12 cellular contexts compared by ENCODE assay signal in genomic region chr13:36674337-36675212, GRCh38. TPM values are rescaled to one million over a fixed set of nuclear protein-coding genes. Genes with fewer than 3 reads are reported as not detected.
DNase-seq lines count a peak whose midpoint lies in the region; ATAC-seq and TF ChIP-seq lines count a peak whose summit lies in the region.
"Had no signal": no experiment of that assay in that cellular context is flagged by ENCODE, and none has a peak within 500 bp of the region (broad histone marks: within the 10 kb centered on the region; RNA-seq: fewer than 3 reads in every experiment).

No MANE protein-coding gene starts in this region.

- DNase-seq in adipocyte (ENCODE audit: low read depth) (no peak), iPS DF 6.9 (ENCODE audit: low read depth, low spot score) (no peak), retinal pigment epithelial cell (ENCODE audit: low read depth) (no peak), SK-N-DZ (ENCODE audit: low spot score) (no peak), HFFc6 (no peak), PC-3 (no peak), sigmoid colon (no peak)
- DNase-seq: activated CD4-positive, alpha-beta memory T cell treated with anti-CD3 and anti-CD28 coated beads, Interleukin-2, amount 10 ng/mL, durations not matched to agents 7 days and 5 days; small intestine had no signal

- H3K4me3 ChIP-seq in HEK293 (ENCODE audit: low read depth, low read length) (peak overlapping the region; percentile 58), adipocyte (ENCODE audit: low read length) (peak overlapping the region; percentile 68), iPS DF 6.9 (ENCODE audit: low read length) (peak overlapping the region; percentile 61; the same call in 1 of the 2 replicates), retinal pigment epithelial cell (ENCODE audit: low read length) (peak overlapping the region; percentile 52), PC-3 (ENCODE audit: low read length) (no peak overlapping the region), sigmoid colon (peak overlapping the region in 2 of 4 donors; percentile 30 to 36)

- no peaks in the 10 kb centered on the region for H3K79me2 ChIP-seq in PC-3 (ENCODE audit: low read length)

- no peaks in the 10 kb centered on the region for H3K9me2 ChIP-seq in PC-3 (replicated peaks; ENCODE audit: low read length)

- no peak overlapping the region for H3K4me2 ChIP-seq in PC-3 (ENCODE audit: low read length)

- no peaks in the 10 kb centered on the region for H3K36me3 ChIP-seq in HEK293 (ENCODE audit: control insufficient read depth in 2 of 2, insufficient read depth in 1 of 2, low read length in 2 of 2)
- H3K36me3 ChIP-seq in adipocyte (ENCODE audit: control insufficient read depth, insufficient read depth, low read length, severe bottlenecking) = no peaks in the 10 kb centered on the region
- H3K36me3 ChIP-seq in iPS DF 6.9 (ENCODE audit: control insufficient read depth, insufficient read depth, low read length) = no peaks in the 10 kb centered on the region
- H3K36me3 ChIP-seq in PC-3 (ENCODE audit: low read depth, low read length) = no peaks in the 10 kb centered on the region
- no peaks in the 10 kb centered on the region for H3K36me3 ChIP-seq in sigmoid colon

- CTCF ChIA-PET in HEK293 (lab: Yijun Ruan, JAX) (no interaction called here), PC-3 (lab: Charles Lee) (no interaction called here)

- H3K4me1 Mint-ChIP-seq in HFFc6 (ENCODE audit: low read depth) = no peaks in the 10 kb centered on the region

- no peak overlapping the region for H2AFZ ChIP-seq in PC-3 (ENCODE audit: low read length)

- TF ChIP-seq POLR2A in sigmoid colon (IDR thresholded peaks at IDR 0.05) = no peak

- TF ChIP-seq CTCF in HEK293 (tag by site-specific recombination; IDR thresholded peaks at IDR 0.05) (no peak), retinal pigment epithelial cell (conservative IDR thresholded peaks at IDR 0.05; ENCODE audit: low read depth, low read length) (no peak), HFFc6 (IDR thresholded peaks at IDR 0.05) (no peak), PC-3 (conservative IDR thresholded peaks at IDR 0.05; ENCODE audit: low read depth, low read length) (no peak), sigmoid colon (IDR thresholded peaks at IDR 0.05) (no peak)

- peaks cover 16% of the 10 kb centered on the region for H3K27me3 Mint-ChIP-seq in HFFc6 (ENCODE audit: insufficient read depth)

- no CpG with 5 or more reads among the region's 33 CpGs for WGBS in iPS DF 6.9 (ENCODE audit: insufficient coverage, insufficient read length)
- 9 to 11% methylated on average over 33 of the region's 33 CpGs for WGBS in sigmoid colon, 2 donors

- BruUV-seq in PC-3 (replicated peaks; lab: Mats Ljungman, UMichigan) = no TSS peak

- ATAC-seq in PC-3 = no peak
- ATAC-seq: left lobe of liver had no signal

- H4K20me1 ChIP-seq in PC-3 (ENCODE audit: low read length) = no peaks in the 10 kb centered on the region

- no peak overlapping the region for H3K27ac ChIP-seq in HEK293 (ENCODE audit: extremely low read depth, low read depth, low read length)
- no peak overlapping the region for H3K27ac ChIP-seq in iPS DF 6.9 (ENCODE audit: low read length)
- H3K27ac ChIP-seq in PC-3 (ENCODE audit: low read length) = no peak overlapping the region
- H3K27ac ChIP-seq in sigmoid colon = no peak overlapping the region

- H3K36me3 Mint-ChIP-seq in HFFc6 (ENCODE audit: low read depth) = peaks cover 5% of the 10 kb centered on the region

- H3K9me3 ChIP-seq in HEK293 (ENCODE audit: control insufficient read depth, insufficient read depth, low read depth, low read length) = no peaks in the 10 kb centered on the region
- H3K9me3 ChIP-seq in adipocyte (ENCODE audit: control insufficient read depth, low read length) = no peaks in the 10 kb centered on the region
- H3K9me3 ChIP-seq in iPS DF 6.9 (ENCODE audit: control insufficient read depth, insufficient read depth, low read length) = no peaks in the 10 kb centered on the region
- no peaks in the 10 kb centered on the region for H3K9me3 ChIP-seq in PC-3 (ENCODE audit: low read length)
- no peaks in the 10 kb centered on the region for H3K9me3 ChIP-seq in sigmoid colon

- no peak for TF ChIP-seq EP300 in sigmoid colon (IDR thresholded peaks at IDR 0.05)

- no peak overlapping the region for H3K4me3 Mint-ChIP-seq in HFFc6
- H3K4me3 Mint-ChIP-seq: activated CD4-positive, alpha-beta memory T cell treated with anti-CD3 and anti-CD28 coated beads, Interleukin-2, amount 10 ng/mL, durations not matched to agents 7 days and 5 days had no signal

- H3K4me1 ChIP-seq in HEK293 (ENCODE audit: control insufficient read depth, insufficient read depth, low read length) (no peaks in the 10 kb centered on the region), adipocyte (ENCODE audit: control insufficient read depth, insufficient read depth, low read length) (peaks cover 8% of the 10 kb centered on the region), iPS DF 6.9 (ENCODE audit: control insufficient read depth, insufficient read depth, low read length) (no peaks in the 10 kb centered on the region), PC-3 (ENCODE audit: insufficient read depth, low read length) (no peaks in the 10 kb centered on the region), sigmoid colon (peaks cover 0 to 13% (median 6%) of the 10 kb centered on the region in 4 donors)

- H3F3A ChIP-seq in PC-3 (ENCODE audit: low read length, unreplicated experiment) = no peaks in the 10 kb centered on the region

- H3K27me3 ChIP-seq in adipocyte (replicated peaks; ENCODE audit: control insufficient read depth, insufficient read depth, low read length) (peaks cover 58% of the 10 kb centered on the region), iPS DF 6.9 (ENCODE audit: control insufficient read depth, insufficient read depth, low read length) (peaks cover 18% of the 10 kb centered on the region; the same call in 1 of the 2 replicates), PC-3 (ENCODE audit: low read length) (peaks cover 33% of the 10 kb centered on the region), sigmoid colon (peaks cover 8 to 46% (median 25%) of the 10 kb centered on the region in 3 donors)

- no peak overlapping the region for H3K9ac ChIP-seq in adipocyte (ENCODE audit: low read length)
- H3K9ac ChIP-seq in PC-3 (ENCODE audit: low read length) = no peak overlapping the region

- intact Hi-C loops in PC-3 (cut with micrococcal nuclease) (no loop called here), sigmoid colon (cut with DNase I) (no loop called here)

- POLR2A ChIA-PET in HEK293 (lab: Yijun Ruan, JAX) (no interaction called here), PC-3 (lab: Charles Lee; ENCODE audit: unreplicated experiment) (no interaction called here)

- no peak overlapping the region for H3K27ac Mint-ChIP-seq in HFFc6
- H3K27ac Mint-ChIP-seq: activated CD4-positive, alpha-beta memory T cell treated with anti-CD3 and anti-CD28 coated beads, Interleukin-2, amount 10 ng/mL, durations not matched to agents 7 days and 5 days had no signal

- peaks cover 7% of the 10 kb centered on the region for H3K9me3 Mint-ChIP-seq in HFFc6

TF ChIP-seq in HEK293, 187 proteins besides CTCF, POLR2A, EP300 and RAD21 (continues in another document):
- TF ChIP-seq ZBTB6 (tag by site-specific recombination; IDR thresholded peaks at IDR 0.05) (no peak), ZNF600 (tag by site-specific recombination; IDR thresholded peaks at IDR 0.05) (0 out of 2 replicates have a peak, but pooled peaks have one; percentile 13), ZNF16 (tag by site-specific recombination; IDR thresholded peaks at IDR 0.05; ENCODE audit: low read depth) (no peak), TRIM28 (IDR thresholded peaks at IDR 0.05; ENCODE audit: borderline replicate concordance, low read length) (no peak), ZBTB8A (tag by site-specific recombination; IDR thresholded peaks at IDR 0.05) (peak; percentile 11), ZNF112 (tag by site-specific recombination; IDR thresholded peaks at IDR 0.05) (no peak), ZFP37 (tag by site-specific recombination; IDR thresholded peaks at IDR 0.05) (no peak), ZNF664 (tag by site-specific recombination; IDR thresholded peaks at IDR 0.05) (no peak), ZBTB48 (tag by site-specific recombination; IDR thresholded peaks at IDR 0.05) (0 out of 2 replicates have a peak, but pooled peaks have one; percentile 14)
- TF ChIP-seq, protein P1, sequence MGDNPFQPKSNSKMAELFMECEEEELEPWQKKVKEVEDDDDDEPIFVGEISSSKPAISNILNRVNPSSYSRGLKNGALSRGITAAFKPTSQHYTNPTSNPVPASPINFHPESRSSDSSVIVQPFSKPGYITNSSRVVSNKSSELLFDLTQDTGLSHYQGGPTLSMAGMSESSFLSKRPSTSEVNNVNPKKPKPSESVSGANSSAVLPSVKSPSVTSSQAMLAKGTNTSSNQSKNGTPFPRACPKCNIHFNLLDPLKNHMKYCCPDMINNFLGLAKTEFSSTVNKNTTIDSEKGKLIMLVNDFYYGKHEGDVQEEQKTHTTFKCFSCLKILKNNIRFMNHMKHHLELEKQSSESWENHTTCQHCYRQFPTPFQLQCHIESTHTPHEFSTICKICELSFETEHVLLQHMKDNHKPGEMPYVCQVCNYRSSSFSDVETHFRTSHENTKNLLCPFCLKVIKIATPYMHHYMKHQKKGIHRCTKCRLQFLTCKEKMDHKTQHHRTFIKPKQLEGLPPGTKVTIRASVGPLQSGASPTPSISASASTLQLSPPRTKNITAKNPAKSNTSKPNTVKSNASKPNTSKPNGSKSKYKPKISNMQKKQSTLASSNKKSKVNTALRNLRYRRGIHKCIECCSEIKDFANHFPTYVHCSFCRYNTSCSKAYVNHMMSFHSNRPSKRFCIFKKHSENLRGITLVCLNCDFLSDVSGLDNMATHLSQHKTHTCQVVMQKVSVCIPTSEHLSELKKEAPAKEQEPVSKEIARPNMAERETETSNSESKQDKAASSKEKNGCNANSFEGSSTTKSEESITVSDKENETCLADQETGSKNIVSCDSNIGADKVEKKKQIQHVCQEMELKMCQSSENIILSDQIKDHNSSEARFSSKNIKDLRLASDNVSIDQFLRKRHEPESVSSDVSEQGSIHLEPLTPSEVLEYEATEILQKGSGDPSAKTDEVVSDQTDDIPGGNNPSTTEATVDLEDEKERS (tag by site-specific recombination; IDR thresholded peaks at IDR 0.05) = no peak

RNA-seq across cellular contexts. Expression of gene SERTM1, which starts 0.8 kb away (rescaled TPM):
- 0.06 and 0.27 TPM in 2 replicates for polyA plus RNA-seq in SK-N-DZ (2014; cell fraction: cytosol; rRNA removed)
- polyA plus RNA-seq in SK-N-DZ (2014; cell fraction: nucleus; rRNA removed) = not detected in 2 replicates
- total RNA-seq in HFFc6 (2021; fragmentation: NEBNext Ultra II Directional; extraction: Animal tissue kit (Norgen Biotek cat#: 25700)) = not detected
- total RNA-seq in PC-3 (2014; rRNA removed) (not detected in 2 replicates), sigmoid colon (1 to 10 TPM in 1 of 4 donors, under 1 TPM in 3; 0.14 to 1.7 (median 0.34) TPM)
- polyA plus RNA-seq in sigmoid colon = under 1 TPM in 1 of 3 donors, not detected in 2; 0.13 TPM
- total RNA-seq: activated CD4-positive, alpha-beta memory T cell treated with anti-CD3 and anti-CD28 coated beads, Interleukin-2, amount 10 ng/mL, durations not matched to agents 7 days and 5 days; epithelial cell of proximal tubule; left lobe of liver had no signal
